ENCODE assay signal across 8 cellular contexts in genomic region chr13:20182231-20182846, GRCh38. TPM values are rescaled to one million over a fixed set of nuclear protein-coding genes. Genes with fewer than 3 reads are reported as not detected.
DNase-seq lines count a peak whose midpoint lies in the region; ATAC-seq and TF ChIP-seq lines count a peak whose summit lies in the region.

No MANE protein-coding gene starts in this region.

- no peaks in the 10 kb centered on the region for H3K9me3 Mint-ChIP-seq in endothelial cell (ENCODE audit: unreplicated experiment)

- peaks cover 34% of the 10 kb centered on the region for H3K27me3 ChIP-seq in upper lobe of right lung

- no peak overlapping the region for H3K27ac ChIP-seq in upper lobe of right lung

- H3K4me1 Mint-ChIP-seq in endothelial cell (ENCODE audit: unreplicated experiment), result peaks cover 4% of the 10 kb centered on the region

- H3K27ac Mint-ChIP-seq in endothelial cell (ENCODE audit: unreplicated experiment), result no peak overlapping the region

- H3K4me3 ChIP-seq in upper lobe of right lung, result no peak overlapping the region

- no peaks in the 10 kb centered on the region for H3K36me3 ChIP-seq in upper lobe of right lung

- H3K4me3 Mint-ChIP-seq in endothelial cell (ENCODE audit: unreplicated experiment), result no peak overlapping the region

- H3K36me3 Mint-ChIP-seq in endothelial cell (ENCODE audit: low read depth, unreplicated experiment), result peaks cover 5% of the 10 kb centered on the region

- H3K9me3 ChIP-seq in upper lobe of right lung, result no peaks in the 10 kb centered on the region

- DNase-seq in AML-193 (lab: John Stamatoyannopoulos, UW) (peak; percentile 68 to 76), NCI-H345 treated with DMSO at 0.1 percent for 48 hours (lab: John Stamatoyannopoulos, UW; ENCODE audit: unreplicated experiment) (peak; percentile 43), endothelial cell (ENCODE audit: low spot score) (peak; percentile 61), middle frontal gyrus (ENCODE audit: extremely low spot score, low spot score) (peak; percentile 52), upper lobe of right lung (no peak)

- ATAC-seq in GM18508 (IDR thresholded peaks at IDR 0.05; ENCODE audit: insufficient read depth, unreplicated experiment) (peak; percentile 53), HG03108 (IDR thresholded peaks at IDR 0.05; ENCODE audit: unreplicated experiment) (peak; percentile 72), upper lobe of right lung (peak; percentile 96)
- ATAC-seq in activated CD4-positive, CD25-positive, alpha-beta regulatory T cell treated with anti-CD3 and anti-CD28 coated beads, Interleukin-2, amount 50 U/mL, for 24 hours, result peak; percentile 90 to 93

- H3K4me1 ChIP-seq in upper lobe of right lung, result no peaks in the 10 kb centered on the region

- intact Hi-C loops in upper lobe of right lung (cut with DNase I), result no loop called here

- peaks cover 12% of the 10 kb centered on the region for H3K27me3 Mint-ChIP-seq in endothelial cell (ENCODE audit: unreplicated experiment)

- peak; percentile 76 for TF ChIP-seq CTCF in endothelial cell (IDR thresholded peaks at IDR 0.05; ENCODE audit: unreplicated experiment)
- peak; percentile 80 for TF ChIP-seq CTCF in upper lobe of right lung (IDR thresholded peaks at IDR 0.05)

RNA-seq across cellular contexts. Expression of gene GJB2, which starts 10.4 kb away (rescaled TPM):
- 0.23 TPM for total RNA-seq in endothelial cell (ENCODE audit: unreplicated experiment)
- 0.93 TPM for total RNA-seq in upper lobe of right lung

RNA-seq across cellular contexts. Expression of gene GJA3, which starts 21.5 kb away (rescaled TPM):
- total RNA-seq in endothelial cell (ENCODE audit: unreplicated experiment) (not detected), upper lobe of right lung (not detected)

RNA-seq across cellular contexts. Expression of gene GJB6, which starts 49.8 kb away (rescaled TPM):
- total RNA-seq in endothelial cell (ENCODE audit: unreplicated experiment) (0.23 TPM), upper lobe of right lung (not detected)
